In the genomic region with DNA sequence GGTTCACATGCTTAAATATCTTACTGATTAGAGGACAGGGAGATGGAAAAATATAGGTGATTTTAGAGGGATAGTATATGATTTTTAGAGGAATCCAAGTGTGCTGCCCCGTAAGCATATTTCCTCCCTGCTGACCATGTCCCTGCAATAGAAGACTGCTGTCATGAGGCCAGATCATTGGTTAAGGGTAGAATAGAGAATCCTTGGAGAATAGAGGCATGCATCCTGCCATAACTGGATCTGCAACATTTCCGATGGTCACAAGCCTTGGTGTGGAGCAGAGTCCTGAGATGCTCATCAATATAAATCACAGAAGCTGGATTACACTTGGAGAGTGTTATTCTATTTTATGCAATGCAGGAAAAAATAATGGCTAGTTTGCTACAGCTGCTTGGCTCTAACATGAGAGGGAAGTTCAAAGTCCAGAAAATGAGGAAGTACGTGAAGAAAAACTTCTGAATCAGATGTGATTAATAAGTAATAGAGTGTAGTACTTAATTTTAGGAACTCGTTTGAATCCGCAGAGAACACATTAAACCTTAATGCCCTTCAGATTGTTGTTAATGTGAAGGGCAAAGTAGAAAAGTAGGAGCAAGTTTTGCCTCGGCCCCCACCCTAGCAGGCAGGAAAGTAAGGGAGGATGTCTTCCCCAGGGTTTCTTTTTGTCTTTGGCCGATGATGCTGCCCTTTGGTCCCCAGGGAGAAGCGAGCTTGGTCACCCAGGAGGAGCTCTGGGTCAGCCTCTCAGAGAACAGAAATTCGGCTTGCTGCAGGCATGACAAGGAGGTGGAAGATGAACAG, we compare ENCODE assay signal across 13 cellular contexts. TPM values are rescaled to one million over a fixed set of nuclear protein-coding genes. Genes with fewer than 3 reads are reported as not detected.
DNase-seq lines count a peak whose midpoint lies in the region; ATAC-seq, FAIRE-seq and TF ChIP-seq lines count a peak whose summit lies in the region.
"Had no signal": no experiment of that assay in that cellular context is flagged by ENCODE, and none has a peak within 500 bp of the region (broad histone marks: within the 10 kb centered on the region; RNA-seq: fewer than 3 reads in every experiment).

No MANE protein-coding gene starts in this region.

- peak; percentile 92 for FAIRE-seq in islet of Langerhans (lab: Jason Lieb, UNC)

- no peak overlapping the region for H3K27ac Mint-ChIP-seq in naive thymus-derived CD8-positive, alpha-beta T cell
- H3K27ac Mint-ChIP-seq in T-helper 17 cell = no peak overlapping the region
- H3K27ac Mint-ChIP-seq: activated B cell treated with CpG ODN at 0.5 μM for 24 hours; activated T-helper 2 cell treated with anti-CD3 and anti-CD28 coated beads, Interferon-gamma antibody, Interleukin-2, Interleukin-4, amounts not matched to agents 10 μg/mL and 5 μg/mL and 100 μg/mL, durations not matched to agents 14 hours and 24 hours and 36 hours had no signal

- no peaks in the 10 kb centered on the region for H3K4me1 Mint-ChIP-seq in naive thymus-derived CD8-positive, alpha-beta T cell
- no peaks in the 10 kb centered on the region for H3K4me1 Mint-ChIP-seq in T-helper 17 cell
- H3K4me1 Mint-ChIP-seq: activated B cell treated with CpG ODN at 0.5 μM for 24 hours; central memory CD8-positive, alpha-beta T cell had no signal

- H3K4me3 Mint-ChIP-seq in naive thymus-derived CD8-positive, alpha-beta T cell = no peak overlapping the region
- H3K4me3 Mint-ChIP-seq in T-helper 17 cell = no peak overlapping the region
- H3K4me3 Mint-ChIP-seq: activated B cell treated with CpG ODN at 0.5 μM for 24 hours; central memory CD8-positive, alpha-beta T cell had no signal

- H3K27me3 ChIP-seq in sigmoid colon (no peaks in the 10 kb centered on the region), prostate gland (replicated peaks; ENCODE audit: insufficient read depth) (no peaks in the 10 kb centered on the region)
- H3K27me3 ChIP-seq: tibial artery had no signal

- POLR2A ChIA-PET in naive thymus-derived CD8-positive, alpha-beta T cell (lab: Charles Lee) = no interaction called here

- no peak for TF ChIP-seq CTCF in sigmoid colon (IDR thresholded peaks at IDR 0.05)
- no peak for TF ChIP-seq CTCF in prostate gland (IDR thresholded peaks at IDR 0.05)

- no peaks in the 10 kb centered on the region for H3K36me3 Mint-ChIP-seq in naive thymus-derived CD8-positive, alpha-beta T cell
- no peaks in the 10 kb centered on the region for H3K36me3 Mint-ChIP-seq in T-helper 17 cell (ENCODE audit: low read depth)

- no peak overlapping the region for H3K27ac ChIP-seq in sigmoid colon
- no peak overlapping the region for H3K27ac ChIP-seq in prostate gland
- H3K27ac ChIP-seq: left ventricle myocardium inferior, tibial artery had no signal

- no peak for TF ChIP-seq EP300 in sigmoid colon (IDR thresholded peaks at IDR 0.05)

- DNase-seq in DMS53 (lab: John Stamatoyannopoulos, UW) (peak; percentile 65), T-helper 17 cell (no peak), sigmoid colon (no peak), prostate gland (ENCODE audit: low spot score) (no peak)
- no peak for DNase-seq in naive thymus-derived CD8-positive, alpha-beta T cell
- DNase-seq: activated B cell treated with CpG ODN at 0.5 μM for 24 hours, left ventricle myocardium inferior, tibial artery had no signal

- peak; percentile 43 for ATAC-seq in GM19468 (IDR thresholded peaks at IDR 0.05; ENCODE audit: extremely low read depth, unreplicated experiment)
- ATAC-seq in HG03460 (IDR thresholded peaks at IDR 0.05; ENCODE audit: unreplicated experiment) = peak; percentile 45
- no peak for ATAC-seq in naive thymus-derived CD8-positive, alpha-beta T cell
- no peak for ATAC-seq in T-helper 17 cell

- peaks cover 1 to 36% (median 10%) of the 10 kb centered on the region in 5 donors for H3K27me3 Mint-ChIP-seq in naive thymus-derived CD8-positive, alpha-beta T cell
- peaks cover 48% of the 10 kb centered on the region for H3K27me3 Mint-ChIP-seq in T-helper 17 cell

- WGBS in sigmoid colon, 2 donors = 38 to 61% methylated on average over 9 of the region's 9 CpGs
- WGBS in prostate gland = 77% methylated on average over 9 of the region's 9 CpGs

- intact Hi-C loops in sigmoid colon (cut with DNase I) = no loop called here
- intact Hi-C loops in prostate gland (cut with DNase I) = no loop called here

- H3K4me1 ChIP-seq in sigmoid colon (no peaks in the 10 kb centered on the region), prostate gland (replicated peaks) (no peaks in the 10 kb centered on the region)

- H3K36me3 ChIP-seq in sigmoid colon (no peaks in the 10 kb centered on the region), prostate gland (no peaks in the 10 kb centered on the region)
- H3K36me3 ChIP-seq: left ventricle myocardium inferior, tibial artery had no signal

- peaks cover 0 to 2% (median 0%) of the 10 kb centered on the region in 9 donors for H3K9me3 Mint-ChIP-seq in naive thymus-derived CD8-positive, alpha-beta T cell
- H3K9me3 Mint-ChIP-seq: activated B cell treated with CpG ODN at 0.5 μM for 24 hours; activated T-helper 2 cell treated with anti-CD3 and anti-CD28 coated beads, Interferon-gamma antibody, Interleukin-2, Interleukin-4, amounts not matched to agents 10 μg/mL and 5 μg/mL and 100 μg/mL, durations not matched to agents 14 hours and 24 hours and 36 hours; central memory CD8-positive, alpha-beta T cell had no signal

- TF ChIP-seq POLR2A in sigmoid colon (IDR thresholded peaks at IDR 0.05) = no peak
- no peak for TF ChIP-seq POLR2A in prostate gland (IDR thresholded peaks at IDR 0.05)

- no peaks in the 10 kb centered on the region for H3K9me3 ChIP-seq in T-helper 17 cell (ENCODE audit: control insufficient read depth, low read length, poor library complexity, severe bottlenecking)
- H3K9me3 ChIP-seq in sigmoid colon = no peaks in the 10 kb centered on the region
- no peaks in the 10 kb centered on the region for H3K9me3 ChIP-seq in prostate gland
- H3K9me3 ChIP-seq: tibial artery had no signal

- H3K4me3 ChIP-seq in sigmoid colon (no peak overlapping the region), prostate gland (no peak overlapping the region)
- H3K4me3 ChIP-seq: left ventricle myocardium inferior, tibial artery had no signal

RNA-seq across cellular contexts. Expression of a gene that starts 59.4 kb away (rescaled TPM):
- not detected for total RNA-seq in naive thymus-derived CD8-positive, alpha-beta T cell
- not detected for polyA plus RNA-seq in naive thymus-derived CD8-positive, alpha-beta T cell
- total RNA-seq in T-helper 17 cell (under 1 TPM in 1 of 2 donors, not detected in 1; 0.73 TPM), sigmoid colon (1 to 10 TPM in 2 of 4 donors, under 1 TPM in 1, not detected in 1; 0.95 to 2.8 (median 1.4) TPM), prostate gland (1 to 10 TPM; 4.0 to 9.7 TPM)
- 10 to 100 TPM; 22.8 to 26.8 (median 24.2) TPM for polyA plus RNA-seq in sigmoid colon
- total RNA-seq: activated B cell treated with CpG ODN at 0.5 μM for 24 hours had no signal

Comparison
In these comparisons a context has a peak if more than half of its experiments do, and no peak if none do; other contexts are left out.
1. ATAC-seq: peak in GM19468 (single experiment) and HG03460 (single experiment); none in naive thymus-derived CD8-positive, alpha-beta T cell (0 of 2) and T-helper 17 cell (single experiment).